In genomic region chr6:52995079-52995912, GRCh38 we compare ENCODE assay signal across 8 cellular contexts. TPM values are rescaled to one million over a fixed set of nuclear protein-coding genes. Genes with fewer than 3 reads are reported as not detected.
DNase-seq lines count a peak whose midpoint lies in the region; ATAC-seq and TF ChIP-seq lines count a peak whose summit lies in the region.
"Not testable (repeated sequence)": the region's sequence is repeated elsewhere in the genome, so short reads cannot be mapped to it uniquely, and the experiment has no call there.

GSTA4 (minus strand) TSS chr6:52995284; CDS start chr6:52994243, 1,041 bp downstream.

- peaks cover 11 to 31% of the 10 kb centered on the region in 2 donors for H3K4me1 ChIP-seq in adrenal gland (replicated peaks in 1 of 2)
- peaks cover 0 to 25% (median 15%) of the 10 kb centered on the region in 12 donors for H3K4me1 ChIP-seq in heart left ventricle

- H3K4me1 Mint-ChIP-seq in type B pancreatic cell (ENCODE audit: unreplicated experiment) = peaks cover 30% of the 10 kb centered on the region

- TF ChIP-seq CTCF in GM12873 (IDR thresholded peaks at IDR 0.05; ENCODE audit: insufficient read depth, low read depth, low read length, missing control alignments) = peak; percentile 64
- peak; percentile 45 to 92 (median 88) for TF ChIP-seq CTCF in adrenal gland (IDR thresholded peaks at IDR 0.05)
- peak; percentile 58 to 92 (median 73) for TF ChIP-seq CTCF in heart left ventricle (IDR thresholded peaks at IDR 0.05)
- TF ChIP-seq CTCF in type B pancreatic cell (conservative IDR thresholded peaks at IDR 0.05) = peak; percentile 78

- not testable (repeated sequence) for H3K36me3 ChIP-seq in adrenal gland (replicated peaks in 1 of 2)
- peaks cover 0 to 11% (median 0%) of the 10 kb centered on the region in 9 donors for H3K36me3 ChIP-seq in heart left ventricle

- not testable (repeated sequence) for H3K27me3 ChIP-seq in adrenal gland, heart left ventricle

- peaks cover 19% of the 10 kb centered on the region for H3K36me3 Mint-ChIP-seq in type B pancreatic cell

- peak; percentile 83 for DNase-seq in NCI-H1417 treated with DMSO at 0.1 percent for 48 hours (lab: John Stamatoyannopoulos, UW)
- peak; percentile 95 for DNase-seq in SW480 (ENCODE audit: low spot score)
- DNase-seq in adrenal gland = peak; percentile 97 to 99 (median 98)
- peak; percentile 97 to 98 (median 97) for DNase-seq in heart left ventricle
- peak; percentile 99 for DNase-seq in pons (ENCODE audit: low spot score)
- peak; percentile 97 for DNase-seq in type B pancreatic cell (ENCODE audit: extremely low spot score, unreplicated experiment)

- WGBS in adrenal gland, 4 donors = 0 to 1% (median 1%) methylated on average over 26 to 31 of the region's 41 CpGs
- WGBS in heart left ventricle, 4 donors = 0 to 9% (median 0%) methylated on average over 32 to 39 of the region's 41 CpGs

- intact Hi-C loops in adrenal gland (cut with DNase I) (loop anchor here in 1 of 2 donors (5.0 kb wide), 1 partner anchor 72 kb away; the partner anchor contains the start of gene FBXO9), heart left ventricle (cut with DNase I) (loop anchor here in 5 of 10 donors (2.0 to 10.0 kb wide), 7 partner anchors 72 to 576 kb away; no protein-coding TSS in a partner anchor)

- H3K9me3 ChIP-seq in adrenal gland (replicated peaks in 1 of 3); heart left ventricle: not testable (repeated sequence)

- TF ChIP-seq POLR2A in adrenal gland (IDR thresholded peaks at IDR 0.05) (peak; percentile 93 to 98), heart left ventricle (IDR thresholded peaks at IDR 0.05) (peak in 1 of 2 donors; percentile 83)

- ATAC-seq in HG02798 (IDR thresholded peaks at IDR 0.05; ENCODE audit: poor library complexity, unreplicated experiment) = peak; percentile 98
- ATAC-seq in heart left ventricle = peak; percentile 99 to 100 (median 100)

- H3K4me3 ChIP-seq in adrenal gland = peak within 1 kb of the TSS; percentile 65 to 95 (median 88)
- H3K4me3 ChIP-seq in heart left ventricle = peak within 1 kb of the TSS; percentile 66 to 80 (median 74)

- H3K27me3 Mint-ChIP-seq in type B pancreatic cell = not testable (repeated sequence)

- peak within 1 kb of the TSS; percentile 92 to 99 (median 95) for H3K27ac ChIP-seq in adrenal gland
- H3K27ac ChIP-seq in heart left ventricle = peak within 1 kb of the TSS; percentile 87 to 98 (median 92)

- H3K4me3 Mint-ChIP-seq in type B pancreatic cell = peak within 1 kb of the TSS; percentile 96

- H3K27ac Mint-ChIP-seq in type B pancreatic cell = peak within 1 kb of the TSS; percentile 100

- H3K9me3 Mint-ChIP-seq in type B pancreatic cell = not testable (repeated sequence)

RNA-seq across cellular contexts. Expression of gene GSTA4, which starts in this region (rescaled TPM):
- 100 to 1,000 TPM; 165 to 656 (median 343) TPM for total RNA-seq in adrenal gland
- 1,000 to 10,000 TPM in 1 of 3 donors, 100 to 1,000 TPM in 2; 144 to 1,199 (median 302) TPM for polyA plus RNA-seq in adrenal gland
- 10 to 100 TPM in 8 of 9 donors, 1 to 10 TPM in 1; 8.5 to 17.0 (median 12.5) TPM for total RNA-seq in heart left ventricle
- polyA plus RNA-seq in heart left ventricle = 10 to 100 TPM in 1 of 2 donors, 1 to 10 TPM in 1; 9.8 to 10.5 TPM
- total RNA-seq in type B pancreatic cell (ENCODE audit: low replicate concordance) = 51.0 and 72.9 TPM in 2 replicates

Comparison
In these comparisons a context has a peak if more than half of its experiments do, and no peak if none do; other contexts are left out.
1. Peak in every context shown above with its lines: DNase-seq, ATAC-seq, H3K4me3 ChIP-seq and H3K27ac ChIP-seq.
2. RNA of gene GSTA4 (polyA plus RNA-seq): 144 to 1,199 TPM in adrenal gland; 9.8 to 10.5 TPM in heart left ventricle; every median in the first group is over 10 times any median in the second.